ENCODE assay signal across 20 cellular contexts in the genomic region with DNA sequence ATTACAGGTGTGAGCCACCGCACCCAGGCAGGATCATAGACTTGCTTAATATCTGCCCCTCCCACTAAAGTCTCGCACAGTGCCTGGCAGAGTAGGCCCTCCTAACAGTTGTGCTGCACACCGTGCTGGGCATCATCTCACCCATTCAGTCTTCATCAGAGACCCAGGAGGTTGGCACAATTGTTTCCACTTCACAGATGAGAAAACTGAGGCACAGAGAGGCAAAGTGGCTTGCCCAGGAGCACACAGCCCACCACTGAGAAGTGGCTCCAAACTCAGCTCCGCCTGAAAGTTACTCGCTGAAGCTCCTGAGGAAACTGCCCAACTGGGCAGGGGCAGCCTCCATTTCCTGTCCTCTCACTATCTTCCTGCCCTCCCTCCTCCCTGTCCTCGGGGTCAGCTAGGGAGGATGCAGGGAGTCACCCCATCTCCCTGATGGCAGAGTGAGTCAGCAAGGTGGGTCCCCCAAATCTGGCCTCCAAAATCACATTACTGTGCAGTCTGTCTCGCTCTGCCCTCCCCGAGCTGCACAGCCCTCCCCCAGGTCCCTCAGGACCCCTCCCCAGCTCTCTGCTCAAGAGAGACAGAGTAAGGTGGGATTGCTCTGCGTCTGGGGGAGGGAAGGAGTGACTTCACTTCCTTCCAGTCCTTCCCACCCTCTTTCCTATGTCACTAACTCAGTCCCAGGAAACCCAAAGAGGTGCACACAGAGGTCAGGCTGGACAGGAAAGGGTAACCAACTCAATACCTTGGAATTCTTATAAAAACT. TPM values are rescaled to one million over a fixed set of nuclear protein-coding genes. Genes with fewer than 3 reads are reported as not detected.
DNase-seq lines count a peak whose midpoint lies in the region; ATAC-seq and TF ChIP-seq lines count a peak whose summit lies in the region.
"Had no signal": no experiment of that assay in that cellular context is flagged by ENCODE, and none has a peak within 500 bp of the region (broad histone marks: within the 10 kb centered on the region; RNA-seq: fewer than 3 reads in every experiment).

No MANE protein-coding gene starts in this region.

- no peak for DNase-seq in CD4-positive, alpha-beta T cell
- DNase-seq in HCEC 1CT (peak; percentile 56), NCI-H1694 (lab: John Stamatoyannopoulos, UW) (no peak), NCI-H446 (lab: John Stamatoyannopoulos, UW) (no peak), C1 segment of cervical spinal cord (lab: John Stamatoyannopoulos, UW) (no peak)
- no peak for DNase-seq in activated naive CD8-positive, alpha-beta T cell treated with anti-CD3 and anti-CD28 coated beads for 36 hours
- no peak for DNase-seq in naive thymus-derived CD8-positive, alpha-beta T cell
- DNase-seq: Caco-2, esophagus squamous epithelium, H7, heart left ventricle, left ventricle myocardium superior, NCI-H1436, NCI-H2171 treated with DMSO at 0.1 percent for 48 hours, nucleus accumbens had no signal

- peaks cover 76% of the 10 kb centered on the region for H3K36me3 Mint-ChIP-seq in CD4-positive, alpha-beta T cell (ENCODE audit: low read depth)
- peaks cover 23% of the 10 kb centered on the region for H3K36me3 Mint-ChIP-seq in activated naive CD8-positive, alpha-beta T cell treated with anti-CD3 and anti-CD28 coated beads for 36 hours
- H3K36me3 Mint-ChIP-seq in naive thymus-derived CD8-positive, alpha-beta T cell = peaks cover 0 to 69% (median 21%) of the 10 kb centered on the region in 3 donors

- intact Hi-C loops in CD4-positive, alpha-beta T cell (cut with DNase I, micrococcal nuclease) = no loop called here

- no peaks in the 10 kb centered on the region for H3K9me3 ChIP-seq in CD4-positive, alpha-beta T cell (ENCODE audit: control insufficient read depth, low read length)
- H3K9me3 ChIP-seq: Caco-2, esophagus squamous epithelium, heart left ventricle, mucosa of descending colon, right atrium auricular region had no signal

- POLR2A ChIA-PET in CD4-positive, alpha-beta T cell (lab: Charles Lee) = no interaction called here
- POLR2A ChIA-PET in naive thymus-derived CD8-positive, alpha-beta T cell (lab: Charles Lee) = no interaction called here

- H3K27me3 Mint-ChIP-seq in CD4-positive, alpha-beta T cell = no peaks in the 10 kb centered on the region
- H3K27me3 Mint-ChIP-seq in activated naive CD8-positive, alpha-beta T cell treated with anti-CD3 and anti-CD28 coated beads for 36 hours = no peaks in the 10 kb centered on the region
- no peaks in the 10 kb centered on the region for H3K27me3 Mint-ChIP-seq in naive thymus-derived CD8-positive, alpha-beta T cell

- ATAC-seq in CD4-positive, alpha-beta T cell (ENCODE audit: poor library complexity) = no peak
- ATAC-seq in naive thymus-derived CD8-positive, alpha-beta T cell = no peak
- ATAC-seq: activated CD4-positive, CD25-positive, alpha-beta regulatory T cell treated with anti-CD3 and anti-CD28 coated beads, Interleukin-2, amount 50 U/mL, for 24 hours; left ventricle myocardium superior; mucosa of descending colon had no signal

- no peaks in the 10 kb centered on the region for H3K9me3 Mint-ChIP-seq in CD4-positive, alpha-beta T cell
- no peaks in the 10 kb centered on the region for H3K9me3 Mint-ChIP-seq in activated naive CD8-positive, alpha-beta T cell treated with anti-CD3 and anti-CD28 coated beads for 36 hours
- H3K9me3 Mint-ChIP-seq in naive thymus-derived CD8-positive, alpha-beta T cell = no peaks in the 10 kb centered on the region
- H3K9me3 Mint-ChIP-seq: activated T-helper 1 cell treated with anti-CD3 and anti-CD28 coated beads, Interleukin-12 subunit alpha, Interleukin-12 subunit beta, Interleukin-2, Interleukin-4 antibody, amounts not matched to agents 30 ng/mL and 10 ng/mL and 1 ng/mL, durations not matched to agents 14 hours and 24 hours and 36 hours had no signal

- no peak overlapping the region for H3K27ac ChIP-seq in CD4-positive, alpha-beta T cell (ENCODE audit: low read depth, low read length)
- H3K27ac ChIP-seq: cardiac muscle cell, right atrium auricular region had no signal

- no peaks in the 10 kb centered on the region for H3K27me3 ChIP-seq in CD4-positive, alpha-beta T cell (ENCODE audit: control insufficient read depth, insufficient read depth, low read length)
- H3K27me3 ChIP-seq: esophagus squamous epithelium, heart left ventricle, right atrium auricular region had no signal

- CTCF ChIA-PET in CD4-positive, alpha-beta T cell (lab: Charles Lee) = no interaction called here

- H3K4me3 Mint-ChIP-seq in CD4-positive, alpha-beta T cell = no peak overlapping the region
- H3K4me3 Mint-ChIP-seq in activated naive CD8-positive, alpha-beta T cell treated with anti-CD3 and anti-CD28 coated beads for 36 hours = no peak overlapping the region
- H3K4me3 Mint-ChIP-seq in naive thymus-derived CD8-positive, alpha-beta T cell = peak overlapping the region in 1 of 10 donors; percentile 22
- H3K4me3 Mint-ChIP-seq: activated T-helper 1 cell treated with anti-CD3 and anti-CD28 coated beads, Interleukin-12 subunit alpha, Interleukin-12 subunit beta, Interleukin-2, Interleukin-4 antibody, amounts not matched to agents 30 ng/mL and 10 ng/mL and 1 ng/mL, durations not matched to agents 14 hours and 24 hours and 36 hours had no signal

- H3K27ac Mint-ChIP-seq in CD4-positive, alpha-beta T cell = peak overlapping the region; percentile 58
- H3K27ac Mint-ChIP-seq in activated naive CD8-positive, alpha-beta T cell treated with anti-CD3 and anti-CD28 coated beads for 36 hours = peak overlapping the region; percentile 9
- peak overlapping the region in 7 of 10 donors; percentile 4 to 91 (median 53) for H3K27ac Mint-ChIP-seq in naive thymus-derived CD8-positive, alpha-beta T cell
- H3K27ac Mint-ChIP-seq: activated T-helper 1 cell treated with anti-CD3 and anti-CD28 coated beads, Interleukin-12 subunit alpha, Interleukin-12 subunit beta, Interleukin-2, Interleukin-4 antibody, amounts not matched to agents 30 ng/mL and 10 ng/mL and 1 ng/mL, durations not matched to agents 14 hours and 24 hours and 36 hours had no signal

- no peak for TF ChIP-seq CTCF in CD4-positive, alpha-beta T cell (IDR thresholded peaks at IDR 0.05)

- H3K4me1 Mint-ChIP-seq in CD4-positive, alpha-beta T cell (ENCODE audit: low read depth) = peaks cover 60% of the 10 kb centered on the region
- H3K4me1 Mint-ChIP-seq in activated naive CD8-positive, alpha-beta T cell treated with anti-CD3 and anti-CD28 coated beads for 36 hours = peaks cover 32% of the 10 kb centered on the region
- peaks cover 24 to 76% (median 65%) of the 10 kb centered on the region in 4 donors for H3K4me1 Mint-ChIP-seq in naive thymus-derived CD8-positive, alpha-beta T cell

RNA-seq across cellular contexts. Expression of gene SLC8B1, which starts 5.7 kb away (rescaled TPM):
- 10 to 100 TPM; 85.3 to 92.7 TPM for total RNA-seq in CD4-positive, alpha-beta T cell
- 10 to 100 TPM; 13.5 to 15.1 TPM for total RNA-seq in activated naive CD8-positive, alpha-beta T cell treated with anti-CD3 and anti-CD28 coated beads for 36 hours
- 100 to 1,000 TPM; 131 to 136 TPM for total RNA-seq in naive thymus-derived CD8-positive, alpha-beta T cell
- 10 to 100 TPM; 26.3 to 71.2 (median 53.0) TPM for polyA plus RNA-seq in naive thymus-derived CD8-positive, alpha-beta T cell

RNA-seq across cellular contexts. Expression of gene PLBD2, which starts 29.2 kb away (rescaled TPM):
- 10 to 100 TPM; 10.4 to 12.2 TPM for total RNA-seq in CD4-positive, alpha-beta T cell
- total RNA-seq in activated naive CD8-positive, alpha-beta T cell treated with anti-CD3 and anti-CD28 coated beads for 36 hours = 10 to 100 TPM; 14.8 to 15.5 TPM
- total RNA-seq in naive thymus-derived CD8-positive, alpha-beta T cell = 10 to 100 TPM in 1 of 2 experiments, 1 to 10 TPM in 1; 9.7 to 13.1 TPM
- 1 to 10 TPM; 5.1 to 9.4 (median 5.5) TPM for polyA plus RNA-seq in naive thymus-derived CD8-positive, alpha-beta T cell

Comparison
In these comparisons a context has a peak if more than half of its experiments do, and no peak if none do; other contexts are left out.
1. RNA of gene SLC8B1, which starts 5.7 kb away (total RNA-seq): 131 to 136 TPM in naive thymus-derived CD8-positive, alpha-beta T cell and 85.3 to 92.7 TPM in CD4-positive, alpha-beta T cell; 13.5 to 15.1 TPM in activated naive CD8-positive, alpha-beta T cell treated with anti-CD3 and anti-CD28 coated beads for 36 hours; every median in the first group is over 4 times any median in the second.
2. Peak in every context shown above with its lines, with median percentiles within 50 percentile points of each other: H3K27ac Mint-ChIP-seq.